2 cellular contexts compared by ENCODE assay signal in genomic region chr1:204256531-204256930, GRCh38.
TF ChIP-seq lines count a peak whose summit lies in the region.

No MANE protein-coding gene starts in this region.

TF ChIP-seq in GM23338, 12 proteins besides CTCF, POLR2A, EP300 and RAD21:
- no peak for TF ChIP-seq EZH2 (IDR thresholded peaks at IDR 0.05; ENCODE audit: low read depth, unreplicated experiment)
- no peak for TF ChIP-seq ZNF331 (CRISPR knock-in tag; IDR thresholded peaks at IDR 0.05; ENCODE audit: low read depth)
- no peak for TF ChIP-seq NANOG (IDR thresholded peaks at IDR 0.05; ENCODE audit: borderline replicate concordance)

TF ChIP-seq in K562, 482 proteins besides CTCF, POLR2A, EP300 and RAD21:
- peak; percentile 2; the same call in 1 of the 2 replicates for TF ChIP-seq ZNF263 (CRISPR knock-in tag; IDR thresholded peaks at IDR 0.05; ENCODE audit: borderline replicate concordance)
- TF ChIP-seq DMBX1 (CRISPR knock-in tag; IDR thresholded peaks at IDR 0.05; ENCODE audit: borderline replicate concordance), result no peak
TF ChIP-seq in K562: peak in this region for 1.
